10 cellular contexts compared by ENCODE assay signal in the genomic region with DNA sequence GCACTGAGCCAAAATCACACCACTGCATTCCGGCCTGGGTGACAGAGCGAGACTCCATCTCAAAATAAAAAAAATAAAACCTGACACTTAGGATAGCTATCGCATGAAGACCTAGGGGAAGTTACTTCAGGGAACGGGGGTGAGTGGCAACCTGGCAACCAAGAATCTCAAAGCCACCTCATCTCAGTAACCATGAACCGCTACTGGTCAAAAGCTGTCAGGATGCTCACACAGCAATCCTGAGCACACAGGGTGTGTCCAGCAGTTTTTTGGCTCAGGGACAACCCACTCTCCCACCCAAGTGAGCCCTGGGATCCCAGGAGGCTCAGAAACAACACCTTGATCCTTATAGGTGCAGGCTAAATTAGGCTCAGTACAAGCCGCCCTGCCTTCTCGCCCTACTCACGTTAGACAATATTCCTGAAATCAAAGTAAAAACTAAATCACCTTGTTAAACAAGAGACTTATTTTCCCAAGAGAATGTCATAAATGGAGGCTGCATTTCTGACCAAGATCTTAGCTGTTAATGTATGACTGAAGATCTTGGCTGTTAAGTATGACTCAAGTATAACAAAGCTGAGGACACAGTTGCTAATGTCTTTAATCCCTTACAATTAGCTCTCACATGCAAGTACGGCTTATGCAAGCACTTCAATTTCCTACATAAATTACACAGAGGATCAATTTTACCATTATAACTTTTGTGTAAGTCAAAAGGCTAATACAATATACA. TPM values are rescaled to one million over a fixed set of nuclear protein-coding genes. Genes with fewer than 3 reads are reported as not detected.
DNase-seq lines count a peak whose midpoint lies in the region; ATAC-seq, FAIRE-seq and TF ChIP-seq lines count a peak whose summit lies in the region.
"Had no signal": no experiment of that assay in that cellular context is flagged by ENCODE, and none has a peak within 500 bp of the region (broad histone marks: within the 10 kb centered on the region; RNA-seq: fewer than 3 reads in every experiment).

No MANE protein-coding gene starts in this region.

- H3K27ac Mint-ChIP-seq in activated T-helper 1 cell treated with anti-CD3 and anti-CD28 coated beads, Interleukin-12 subunit alpha, Interleukin-12 subunit beta, Interleukin-2, Interleukin-4 antibody, amounts not matched to agents 30 ng/mL and 10 ng/mL and 1 ng/mL, durations not matched to agents 14 hours and 24 hours and 36 hours, result peak overlapping the region; percentile 56

- ATAC-seq in A549 (peak in 1 of 2 experiments; percentile 53; a peak in 3 of 6 replicates), left colon (peak; percentile 48), HG02938 (IDR thresholded peaks at IDR 0.05; ENCODE audit: unreplicated experiment) (no peak)

- H3K36me3 ChIP-seq in ascending aorta (peaks cover 5 to 24% of the 10 kb centered on the region in 2 donors), uterus (no peaks in the 10 kb centered on the region)

- no peaks in the 10 kb centered on the region for H3K9me3 ChIP-seq in A549
- H3K9me3 ChIP-seq in ascending aorta, result no peaks in the 10 kb centered on the region
- H3K9me3 ChIP-seq in uterus, result no peaks in the 10 kb centered on the region
- H3K9me3 ChIP-seq: SK-N-SH had no signal

- POLR2A ChIA-PET in A549 (lab: Yijun Ruan, JAX), result no interaction called here

- H3K9me3 Mint-ChIP-seq in activated T-helper 1 cell treated with anti-CD3 and anti-CD28 coated beads, Interleukin-12 subunit alpha, Interleukin-12 subunit beta, Interleukin-2, Interleukin-4 antibody, amounts not matched to agents 30 ng/mL and 10 ng/mL and 1 ng/mL, durations not matched to agents 14 hours and 24 hours and 36 hours, result no peaks in the 10 kb centered on the region

- H3K36me3 Mint-ChIP-seq in activated T-helper 1 cell treated with anti-CD3 and anti-CD28 coated beads, Interleukin-12 subunit alpha, Interleukin-12 subunit beta, Interleukin-2, Interleukin-4 antibody, amounts not matched to agents 30 ng/mL and 10 ng/mL and 1 ng/mL, durations not matched to agents 14 hours and 24 hours and 36 hours (ENCODE audit: low read depth), result peaks cover 22% of the 10 kb centered on the region

- H3K27ac ChIP-seq in A549 (peak overlapping the region in 1 of 2 experiments; percentile 17; a peak in 2 of 6 replicates), ascending aorta (no peak overlapping the region), uterus (no peak overlapping the region)

- intact Hi-C loops in activated T-helper 1 cell treated with anti-CD3 and anti-CD28 coated beads, Interleukin-12 subunit alpha, Interleukin-12 subunit beta, Interleukin-2, Interleukin-4 antibody, amounts not matched to agents 30 ng/mL and 10 ng/mL and 1 ng/mL, durations not matched to agents 14 hours and 24 hours and 36 hours (cut with micrococcal nuclease), result loop anchor here (5.0 kb wide), 1 partner anchor 81 kb away; no protein-coding TSS in a partner anchor
- intact Hi-C loops in left colon (cut with DNase I, micrococcal nuclease) (no loop called here), ascending aorta (cut with DNase I) (no loop called here), uterus (cut with DNase I; ENCODE audit: low total_unique reads) (no loop called here)

- CTCF ChIA-PET in A549 (lab: Yijun Ruan, JAX), result interaction anchor here (0.8 to 1.6 kb wide), 2 partner anchors 79 to 82 kb away, joined by 3 to 4 read pairs; no protein-coding TSS in a partner anchor

- no peaks in the 10 kb centered on the region for H3K27me3 Mint-ChIP-seq in activated T-helper 1 cell treated with anti-CD3 and anti-CD28 coated beads, Interleukin-12 subunit alpha, Interleukin-12 subunit beta, Interleukin-2, Interleukin-4 antibody, amounts not matched to agents 30 ng/mL and 10 ng/mL and 1 ng/mL, durations not matched to agents 14 hours and 24 hours and 36 hours (ENCODE audit: insufficient read depth)

- TF ChIP-seq CTCF in A549 (IDR thresholded peaks at IDR 0.05), result no peak
- no peak for TF ChIP-seq CTCF in ascending aorta (IDR thresholded peaks at IDR 0.05)
- TF ChIP-seq CTCF in uterus (IDR thresholded peaks at IDR 0.05), result no peak

- no peaks in the 10 kb centered on the region for H3K27me3 ChIP-seq in ascending aorta
- H3K27me3 ChIP-seq in uterus, result no peaks in the 10 kb centered on the region

- no peak for TF ChIP-seq RAD21 in A549 (conservative IDR thresholded peaks at IDR 0.05 in 1 of 2, IDR thresholded peaks at IDR 0.05 in 1 of 2)

- H3K4me1 ChIP-seq in A549 (peaks cover 18% of the 10 kb centered on the region), ascending aorta (no peaks in the 10 kb centered on the region), uterus (no peaks in the 10 kb centered on the region)

- peaks cover 27% of the 10 kb centered on the region for H3K4me1 Mint-ChIP-seq in activated T-helper 1 cell treated with anti-CD3 and anti-CD28 coated beads, Interleukin-12 subunit alpha, Interleukin-12 subunit beta, Interleukin-2, Interleukin-4 antibody, amounts not matched to agents 30 ng/mL and 10 ng/mL and 1 ng/mL, durations not matched to agents 14 hours and 24 hours and 36 hours (ENCODE audit: low read depth)

- peak overlapping the region; percentile 49; the same call in 2 of the 3 replicates for H3K4me2 ChIP-seq in A549
- H3K4me2 ChIP-seq: SK-N-SH had no signal

- TF ChIP-seq EP300 in A549 (IDR thresholded peaks at IDR 0.05), result no peak

- DNase-seq in A549 (ENCODE audit: low read depth in 1 of 2, low spot score in 1 of 2), result no peak
- DNase-seq in GM12892 (ENCODE audit: insufficient read length), result no peak
- DNase-seq in activated T-helper 1 cell treated with anti-CD3 and anti-CD28 coated beads, Interleukin-12 subunit alpha, Interleukin-12 subunit beta, Interleukin-2, Interleukin-4 antibody, amounts not matched to agents 30 ng/mL and 10 ng/mL and 1 ng/mL, durations not matched to agents 14 hours and 24 hours and 36 hours (ENCODE audit: low spot score), result no peak
- DNase-seq in left colon, result no peak
- DNase-seq in ascending aorta (ENCODE audit: low spot score in 2 of 2), result no peak
- DNase-seq in ecto neural progenitor cell (ENCODE audit: low spot score), result no peak
- DNase-seq in uterus, result no peak
- DNase-seq: KG1, SK-N-SH had no signal

- FAIRE-seq in A549 (lab: Jason Lieb, UNC) (no peak), GM12892 (lab: Jason Lieb, UNC) (peak; percentile 50)

- no peak for TF ChIP-seq POLR2A in A549 (IDR thresholded peaks at IDR 0.05; ENCODE audit: low read length)
- no peak for TF ChIP-seq POLR2A in GM12892 (IDR thresholded peaks at IDR 0.05; ENCODE audit: low read depth, low read length)
- TF ChIP-seq POLR2A in uterus (IDR thresholded peaks at IDR 0.05), result no peak

- H3K4me3 ChIP-seq in A549 (no peak overlapping the region), ascending aorta (no peak overlapping the region), uterus (no peak overlapping the region)

- WGBS in A549 (ENCODE audit: missing lambda C conversion rate), result 89% methylated on average over 9 of the region's 9 CpGs

- no peak overlapping the region for H3K4me3 Mint-ChIP-seq in activated T-helper 1 cell treated with anti-CD3 and anti-CD28 coated beads, Interleukin-12 subunit alpha, Interleukin-12 subunit beta, Interleukin-2, Interleukin-4 antibody, amounts not matched to agents 30 ng/mL and 10 ng/mL and 1 ng/mL, durations not matched to agents 14 hours and 24 hours and 36 hours

TF ChIP-seq in A549, 52 proteins besides CTCF, POLR2A, EP300 and RAD21:
- TF ChIP-seq GATA3 (IDR thresholded peaks at IDR 0.05; ENCODE audit: borderline replicate concordance), result no peak
- no peak for TF ChIP-seq E2F6 (IDR thresholded peaks at IDR 0.05; ENCODE audit: borderline replicate concordance, low read depth)
TF ChIP-seq in A549: peak in this region for 0.

RNA-seq across cellular contexts. Expression of gene NADK, which starts 48.3 kb away (rescaled TPM):
- 32.9 and 35.8 TPM in 2 replicates for polyA plus RNA-seq in A549 (2011; rRNA removed)
- 59.4 and 67.3 TPM in 2 replicates for polyA plus RNA-seq in A549 (2012; cell fraction: cytosol; rRNA removed)
- 99.9 and 131 TPM in 2 replicates for polyA plus RNA-seq in A549 (2012; cell fraction: nucleus; rRNA removed)
- 37.1 to 40.0 TPM (median 38.4 TPM) in 3 replicates for polyA plus RNA-seq in A549 (2017; fragmentation: RNase III; extraction: RNeasy Plus Mini Kit Qiagen cat#74134 plus additional on column Dnase treatment)
- polyA minus RNA-seq in A549 (2011; rRNA and poly(A)+ RNA removed), result 20.1 and 27.9 TPM in 2 replicates
- 31.4 TPM for polyA plus RNA-seq in GM12892 (2012; ENCODE audit: missing spikeins)
- total RNA-seq in activated T-helper 1 cell treated with anti-CD3 and anti-CD28 coated beads, Interleukin-12 subunit alpha, Interleukin-12 subunit beta, Interleukin-2, Interleukin-4 antibody, amounts not matched to agents 30 ng/mL and 10 ng/mL and 1 ng/mL, durations not matched to agents 14 hours and 24 hours and 36 hours, result 95.5 and 96.8 TPM in 2 replicates
- 100 to 1,000 TPM; 141 to 156 TPM for total RNA-seq in left colon
- total RNA-seq in ascending aorta, result 104 TPM
- 10 to 100 TPM; 40.1 to 76.9 (median 51.8) TPM for total RNA-seq in uterus
